ENCODE assay signal across 8 cellular contexts in the genomic region with DNA sequence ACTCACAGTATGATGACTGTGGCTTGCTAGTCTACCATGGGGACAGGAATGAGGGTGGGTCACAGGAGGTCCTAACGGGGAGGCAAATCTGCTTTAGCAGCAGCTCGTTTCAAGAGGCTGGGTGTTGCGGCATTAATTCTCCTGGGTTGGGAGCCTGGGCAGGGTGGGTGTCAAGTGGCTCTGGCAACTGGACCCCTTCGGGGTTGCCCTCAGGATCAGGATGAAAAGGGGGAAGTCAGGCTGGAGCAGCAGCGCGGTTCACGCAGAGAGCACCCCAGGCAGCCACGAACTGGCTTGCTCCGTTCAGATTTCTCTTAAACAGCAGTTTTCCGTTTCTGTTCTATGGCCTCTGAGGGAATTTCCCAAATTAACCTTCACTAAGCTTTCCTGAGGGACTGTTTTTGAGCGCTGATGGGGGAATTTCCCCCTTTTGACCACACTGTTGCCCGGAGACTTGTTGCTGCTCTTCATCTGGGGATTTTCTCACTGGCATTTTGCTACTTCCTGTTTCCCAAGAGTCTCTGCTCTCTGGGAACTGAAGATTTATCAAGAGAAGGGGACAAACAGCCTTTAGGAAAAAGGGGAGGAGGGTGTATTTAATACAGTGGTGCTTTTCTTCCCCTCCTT. TPM values are rescaled to one million over a fixed set of nuclear protein-coding genes. Genes with fewer than 3 reads are reported as not detected.
DNase-seq lines count a peak whose midpoint lies in the region; ATAC-seq, FAIRE-seq and TF ChIP-seq lines count a peak whose summit lies in the region.

No MANE protein-coding gene starts in this region.

- peak; percentile 61 to 69 for ATAC-seq in right cardiac atrium
- ATAC-seq in sciatic nerve, result peak; percentile 84

- H3K4me1 Mint-ChIP-seq in activated naive CD8-positive, alpha-beta T cell (ENCODE audit: low read depth), result peaks cover 85% of the 10 kb centered on the region

- no peaks in the 10 kb centered on the region for H3K9me3 ChIP-seq in right cardiac atrium (ENCODE audit: control insufficient read depth, low read length)

- TF ChIP-seq POLR2A in GM15510 (IDR thresholded peaks at IDR 0.05; ENCODE audit: borderline replicate concordance, extremely low read depth, insufficient read length), result peak; percentile 38
- TF ChIP-seq POLR2A in H54 (IDR thresholded peaks at IDR 0.05; ENCODE audit: low read depth, low read length), result no peak

- H3K27ac ChIP-seq in right cardiac atrium (ENCODE audit: low read length), result peak overlapping the region; percentile 88

- peak; percentile 26 for DNase-seq in HCEC 1CT
- peak; percentile 39 for DNase-seq in NCI-H2227 treated with DMSO at 0.1 percent for 48 hours (lab: John Stamatoyannopoulos, UW)
- DNase-seq in right cardiac atrium, result peak; percentile 27 to 68 (median 56)
- peak; percentile 65 for DNase-seq in sciatic nerve (ENCODE audit: low spot score)
- no peak for DNase-seq in dedifferentiated amniotic fluid mesenchymal stem cell (ENCODE audit: extremely low spot score)
- no peak for DNase-seq in H54 (ENCODE audit: insufficient read length, low spot score)

- H3K36me3 Mint-ChIP-seq in activated naive CD8-positive, alpha-beta T cell, result peaks cover 2% of the 10 kb centered on the region

- FAIRE-seq in H54 (lab: Jason Lieb, UNC), result no peak

- H3K4me3 Mint-ChIP-seq in activated naive CD8-positive, alpha-beta T cell, result peak overlapping the region; percentile 79

- no peaks in the 10 kb centered on the region for H3K27me3 ChIP-seq in right cardiac atrium (ENCODE audit: control insufficient read depth, insufficient read depth)

- no peaks in the 10 kb centered on the region for H3K27me3 Mint-ChIP-seq in activated naive CD8-positive, alpha-beta T cell

- H3K27ac Mint-ChIP-seq in activated naive CD8-positive, alpha-beta T cell, result peak overlapping the region; percentile 96

- peaks cover 5% of the 10 kb centered on the region for H3K9me3 Mint-ChIP-seq in activated naive CD8-positive, alpha-beta T cell (ENCODE audit: low read depth)

- 35% methylated on average over 12 of the region's 12 CpGs for WGBS in right cardiac atrium

- peak overlapping the region; percentile 39 for H3K4me3 ChIP-seq in right cardiac atrium (ENCODE audit: low read length)

- intact Hi-C loops in right cardiac atrium (cut with DNase I) (no loop called here), sciatic nerve (cut with DNase I) (no loop called here)

- peaks cover 14% of the 10 kb centered on the region for H3K4me1 ChIP-seq in right cardiac atrium (ENCODE audit: control insufficient read depth, insufficient read depth, low read length)

RNA-seq across cellular contexts. Expression of a gene that starts 59.9 kb away (rescaled TPM):
- total RNA-seq in right cardiac atrium, result 10 to 100 TPM; 12.4 to 17.2 (median 13.7) TPM
- polyA plus RNA-seq in right cardiac atrium, result 6.9 TPM
- 50.7 TPM for total RNA-seq in sciatic nerve

Comparison
In these comparisons a context has a peak if more than half of its experiments do, and no peak if none do; other contexts are left out.
1. DNase-seq: peak in HCEC 1CT (single experiment), NCI-H2227 treated with DMSO at 0.1 percent for 48 hours (single experiment), right cardiac atrium (3 of 3) and sciatic nerve (single experiment); none in dedifferentiated amniotic fluid mesenchymal stem cell (single experiment) and H54 (single experiment).